ENCODE assay signal across 8 cellular contexts in the genomic region with DNA sequence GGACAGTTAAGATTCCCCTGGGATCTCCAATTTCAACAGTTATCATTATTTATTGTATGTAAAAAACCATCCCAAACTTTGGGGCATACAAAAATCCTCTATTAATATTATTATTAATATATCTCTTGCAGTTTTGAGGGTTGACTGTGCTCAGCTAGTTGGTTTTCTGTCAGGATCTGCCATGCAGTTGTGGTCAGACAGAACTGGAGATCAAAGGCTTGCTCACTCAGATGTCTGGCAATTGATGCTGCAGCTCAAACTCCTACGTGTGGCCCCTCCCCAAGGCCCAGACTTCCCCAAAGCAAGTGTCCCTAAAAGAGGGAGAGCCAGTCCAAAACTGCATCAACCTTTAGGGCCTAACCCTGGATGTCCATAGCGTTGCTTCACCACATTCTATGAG.
"Had no signal": no experiment of that assay in that cellular context is flagged by ENCODE, and none has a peak within 500 bp of the region (broad histone marks: within the 10 kb centered on the region; RNA-seq: fewer than 3 reads in every experiment).

No MANE protein-coding gene starts in this region.

- ATAC-seq: GM12878 had no signal

- FAIRE-seq: G401.6, GM12878, GM12891, GM12892, GM18507, GM19239 had no signal

- H3K4me3 ChIP-seq: GM12878 had no signal

- DNase-seq: GDM1, GF-D8 had no signal
